In the genomic region with DNA sequence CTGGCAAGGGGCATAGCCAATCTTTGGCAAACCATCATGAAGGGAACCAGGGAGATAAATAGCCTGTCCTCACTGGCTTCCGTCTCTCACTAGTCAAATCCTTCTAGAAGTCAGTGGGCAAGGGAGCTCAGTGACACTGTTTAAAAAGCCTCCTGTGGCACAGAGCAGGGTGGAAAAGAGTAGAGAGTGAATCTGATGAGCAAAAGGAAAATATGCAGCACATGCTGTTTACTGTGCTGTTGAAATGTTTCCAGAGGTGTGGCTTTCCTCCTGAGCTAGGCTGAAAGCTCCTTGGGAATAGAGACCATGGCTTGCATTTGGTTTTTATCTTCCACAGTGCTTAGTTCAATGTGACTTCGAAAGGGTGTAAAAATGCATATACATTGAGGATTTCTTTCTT, we compare ENCODE assay signal across 19 cellular contexts.
"Had no signal": no experiment of that assay in that cellular context is flagged by ENCODE, and none has a peak within 500 bp of the region (broad histone marks: within the 10 kb centered on the region; RNA-seq: fewer than 3 reads in every experiment).

No MANE protein-coding gene starts in this region.

- H3K4me3 ChIP-seq: ascending aorta, breast epithelium, esophagus muscularis mucosa, neural progenitor cell, prostate gland, right atrium auricular region, skin epidermis, tibial artery had no signal

- H3K36me3 ChIP-seq: ascending aorta, breast epithelium, esophagus muscularis mucosa, neural progenitor cell, prostate gland, right atrium auricular region, tibial artery had no signal

- DNase-seq: activated CD4-positive, alpha-beta T cell treated with anti-CD3 and anti-CD28 coated beads, Interleukin-2, amount 50 U/mL, for 1 hour; cerebellar nuclear complex; dermis blood vessel endothelial cell; effector memory CD4-positive, alpha-beta T cell; mesendoderm; naive thymus-derived CD4-positive, alpha-beta T cell; stimulated activated CD4-positive, alpha-beta T cell treated with anti-CD3 and anti-CD28 coated beads, Interleukin-4, amount 100 ng/mL, for 1 hour; T-helper 1 cell; T1000; tibial artery had no signal

- H2AFZ ChIP-seq: neural progenitor cell had no signal

- H3K27ac ChIP-seq: ascending aorta, breast epithelium, esophagus muscularis mucosa, neural progenitor cell, prostate gland, right atrium auricular region, skin epidermis, tibial artery had no signal

- H3K4me1 ChIP-seq: ascending aorta, breast epithelium, neural progenitor cell, prostate gland, right atrium auricular region, tibial artery had no signal

- ATAC-seq: naive thymus-derived CD4-positive, alpha-beta T cell; stimulated activated effector memory CD8-positive, alpha-beta T cell treated with anti-CD3 and anti-CD28 coated beads, Interleukin-12 subunit alpha, Interleukin-12 subunit beta, amount 100 ng/mL, for 72 hours had no signal

- H3K4me3 Mint-ChIP-seq: activated T-helper 1 cell treated with anti-CD3 and anti-CD28 coated beads, Interleukin-12 subunit alpha, Interleukin-12 subunit beta, Interleukin-2, Interleukin-4 antibody, amounts not matched to agents 30 ng/mL and 10 ng/mL and 1 ng/mL, durations not matched to agents 14 hours and 24 hours and 36 hours; naive thymus-derived CD4-positive, alpha-beta T cell; neural progenitor cell; stimulated activated effector memory CD8-positive, alpha-beta T cell treated with anti-CD3 and anti-CD28 coated beads, Interleukin-12 subunit alpha, Interleukin-12 subunit beta, amount 100 ng/mL, for 72 hours had no signal

- H3K9me3 Mint-ChIP-seq: activated T-helper 1 cell treated with anti-CD3 and anti-CD28 coated beads, Interleukin-12 subunit alpha, Interleukin-12 subunit beta, Interleukin-2, Interleukin-4 antibody, amounts not matched to agents 30 ng/mL and 10 ng/mL and 1 ng/mL, durations not matched to agents 14 hours and 24 hours and 36 hours; neural progenitor cell; stimulated activated effector memory CD8-positive, alpha-beta T cell treated with anti-CD3 and anti-CD28 coated beads, Interleukin-12 subunit alpha, Interleukin-12 subunit beta, amount 100 ng/mL, for 72 hours had no signal

- H3K27ac Mint-ChIP-seq: activated T-helper 1 cell treated with anti-CD3 and anti-CD28 coated beads, Interleukin-12 subunit alpha, Interleukin-12 subunit beta, Interleukin-2, Interleukin-4 antibody, amounts not matched to agents 30 ng/mL and 10 ng/mL and 1 ng/mL, durations not matched to agents 14 hours and 24 hours and 36 hours; neural progenitor cell; stimulated activated effector memory CD8-positive, alpha-beta T cell treated with anti-CD3 and anti-CD28 coated beads, Interleukin-12 subunit alpha, Interleukin-12 subunit beta, amount 100 ng/mL, for 72 hours had no signal

- H3K27me3 ChIP-seq: ascending aorta, breast epithelium, esophagus muscularis mucosa, neural progenitor cell, right atrium auricular region, tibial artery had no signal

- H3K9me3 ChIP-seq: ascending aorta, breast epithelium, esophagus muscularis mucosa, prostate gland, right atrium auricular region, tibial artery had no signal

- H3K4me2 ChIP-seq: neural progenitor cell had no signal

- H3K36me3 Mint-ChIP-seq: neural progenitor cell; stimulated activated effector memory CD8-positive, alpha-beta T cell treated with anti-CD3 and anti-CD28 coated beads, Interleukin-12 subunit alpha, Interleukin-12 subunit beta, amount 100 ng/mL, for 72 hours had no signal
